Comparison of ENCODE assay signal across 1 cellular context in the genomic region with DNA sequence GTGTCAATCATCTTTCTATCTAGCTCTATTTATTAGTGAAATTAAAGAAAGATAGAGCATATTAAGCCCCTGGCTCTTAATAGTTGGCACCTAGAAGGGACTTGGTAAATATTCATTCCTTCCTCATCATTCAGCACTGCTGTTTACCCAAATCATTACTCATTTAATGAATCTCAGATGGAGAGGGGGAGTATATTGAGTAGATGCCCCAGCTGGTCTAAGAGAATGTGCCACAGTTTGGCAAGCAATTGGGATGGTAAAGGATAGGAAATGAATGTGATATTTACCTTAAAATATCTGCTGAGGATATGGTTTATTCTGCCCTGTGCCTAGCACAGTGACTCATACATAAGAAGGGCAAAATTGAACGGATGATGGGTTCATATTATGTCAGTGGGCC.
TF ChIP-seq lines count a peak whose summit lies in the region.

No MANE protein-coding gene starts in this region.

TF ChIP-seq in A549, 52 proteins besides CTCF, POLR2A, EP300 and RAD21:
- TF ChIP-seq KDM5A (IDR thresholded peaks at IDR 0.05) (no peak), NR3C1 (IDR thresholded peaks at IDR 0.05) (no peak), ESRRA (IDR thresholded peaks at IDR 0.05; ENCODE audit: borderline replicate concordance, low read length) (no peak), PHF8 (IDR thresholded peaks at IDR 0.05; ENCODE audit: borderline replicate concordance, low read depth) (no peak), SMC3 (IDR thresholded peaks at IDR 0.05) (no peak), TP53 (CRISPR knock-in tag; IDR thresholded peaks at IDR 0.05) (no peak), EHMT2 (IDR thresholded peaks at IDR 0.05; ENCODE audit: low read depth) (no peak), HOXB5 (CRISPR knock-in tag; IDR thresholded peaks at IDR 0.05) (no peak), MAFK (IDR thresholded peaks at IDR 0.05; ENCODE audit: partially characterized antibody) (no peak), NPAS2 (CRISPR knock-in tag; IDR thresholded peaks at IDR 0.05; ENCODE audit: borderline replicate concordance) (no peak), SREBF2 (IDR thresholded peaks at IDR 0.05) (no peak), RFX5 (IDR thresholded peaks at IDR 0.05) (no peak), ZFP36 (IDR thresholded peaks at IDR 0.05; ENCODE audit: borderline replicate concordance, partially characterized antibody) (no peak), CBX2 (IDR thresholded peaks at IDR 0.05; ENCODE audit: borderline replicate concordance, low read depth) (no peak), POLR2AphosphoS2 (conservative IDR thresholded peaks at IDR 0.05; ENCODE audit: low read length) (no peak), GATA3 (IDR thresholded peaks at IDR 0.05; ENCODE audit: borderline replicate concordance) (no peak), ZSCAN20 (CRISPR knock-in tag; IDR thresholded peaks at IDR 0.05) (no peak)
- TF ChIP-seq, protein P1, sequence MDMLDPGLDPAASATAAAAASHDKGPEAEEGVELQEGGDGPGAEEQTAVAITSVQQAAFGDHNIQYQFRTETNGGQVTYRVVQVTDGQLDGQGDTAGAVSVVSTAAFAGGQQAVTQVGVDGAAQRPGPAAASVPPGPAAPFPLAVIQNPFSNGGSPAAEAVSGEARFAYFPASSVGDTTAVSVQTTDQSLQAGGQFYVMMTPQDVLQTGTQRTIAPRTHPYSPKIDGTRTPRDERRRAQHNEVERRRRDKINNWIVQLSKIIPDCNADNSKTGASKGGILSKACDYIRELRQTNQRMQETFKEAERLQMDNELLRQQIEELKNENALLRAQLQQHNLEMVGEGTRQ (IDR thresholded peaks at IDR 0.05), result no peak
- TF ChIP-seq, protein P2, sequence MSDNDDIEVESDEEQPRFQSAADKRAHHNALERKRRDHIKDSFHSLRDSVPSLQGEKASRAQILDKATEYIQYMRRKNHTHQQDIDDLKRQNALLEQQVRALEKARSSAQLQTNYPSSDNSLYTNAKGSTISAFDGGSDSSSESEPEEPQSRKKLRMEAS (IDR thresholded peaks at IDR 0.05), result no peak
- TF ChIP-seq, protein P3, sequence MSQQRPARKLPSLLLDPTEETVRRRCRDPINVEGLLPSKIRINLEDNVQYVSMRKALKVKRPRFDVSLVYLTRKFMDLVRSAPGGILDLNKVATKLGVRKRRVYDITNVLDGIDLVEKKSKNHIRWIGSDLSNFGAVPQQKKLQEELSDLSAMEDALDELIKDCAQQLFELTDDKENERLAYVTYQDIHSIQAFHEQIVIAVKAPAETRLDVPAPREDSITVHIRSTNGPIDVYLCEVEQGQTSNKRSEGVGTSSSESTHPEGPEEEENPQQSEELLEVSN (IDR thresholded peaks at IDR 0.05; ENCODE audit: borderline replicate concordance, low read depth), result no peak
